ENCODE assay signal across 2 cellular contexts in the genomic region with DNA sequence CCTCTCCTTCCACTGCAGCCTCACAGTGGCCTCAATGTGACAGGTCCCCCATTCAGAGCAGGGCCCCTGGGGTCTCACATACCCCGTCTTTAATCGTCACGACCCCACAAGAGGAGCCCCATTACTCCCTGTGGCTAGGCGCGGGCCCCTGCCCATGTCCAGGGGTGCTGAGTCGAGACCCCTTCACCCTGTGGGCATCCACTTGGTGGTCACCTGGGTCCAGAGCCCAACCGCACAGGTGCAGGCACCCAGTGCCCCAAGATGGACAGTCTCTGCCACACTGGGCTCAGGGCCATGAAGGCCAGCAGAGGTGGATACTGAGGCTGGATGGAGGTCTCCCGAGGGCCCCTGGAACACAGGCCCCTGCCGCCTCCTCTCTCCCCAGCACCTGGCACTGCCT.
TF ChIP-seq lines count a peak whose summit lies in the region.

No MANE protein-coding gene starts in this region.

TF ChIP-seq in A549, 52 proteins besides CTCF, POLR2A, EP300 and RAD21:
- no peak for TF ChIP-seq EHF (CRISPR knock-in tag; IDR thresholded peaks at IDR 0.05)
- TF ChIP-seq, protein P1, sequence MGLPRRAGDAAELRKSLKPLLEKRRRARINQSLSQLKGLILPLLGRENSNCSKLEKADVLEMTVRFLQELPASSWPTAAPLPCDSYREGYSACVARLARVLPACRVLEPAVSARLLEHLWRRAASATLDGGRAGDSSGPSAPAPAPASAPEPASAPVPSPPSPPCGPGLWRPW (IDR thresholded peaks at IDR 0.05): no peak
- TF ChIP-seq POLR2AphosphoS2 (conservative IDR thresholded peaks at IDR 0.05; ENCODE audit: low read length): no peak
- no peak for TF ChIP-seq BHLHE40 (IDR thresholded peaks at IDR 0.05; ENCODE audit: low read depth, low read length)
- no peak for TF ChIP-seq MAZ (IDR thresholded peaks at IDR 0.05; ENCODE audit: borderline replicate concordance, low read depth, low read length)
- no peak for TF ChIP-seq ZC3H11A (IDR thresholded peaks at IDR 0.05)
- no peak for TF ChIP-seq CEBPB (IDR thresholded peaks at IDR 0.05)
- TF ChIP-seq, protein P2, sequence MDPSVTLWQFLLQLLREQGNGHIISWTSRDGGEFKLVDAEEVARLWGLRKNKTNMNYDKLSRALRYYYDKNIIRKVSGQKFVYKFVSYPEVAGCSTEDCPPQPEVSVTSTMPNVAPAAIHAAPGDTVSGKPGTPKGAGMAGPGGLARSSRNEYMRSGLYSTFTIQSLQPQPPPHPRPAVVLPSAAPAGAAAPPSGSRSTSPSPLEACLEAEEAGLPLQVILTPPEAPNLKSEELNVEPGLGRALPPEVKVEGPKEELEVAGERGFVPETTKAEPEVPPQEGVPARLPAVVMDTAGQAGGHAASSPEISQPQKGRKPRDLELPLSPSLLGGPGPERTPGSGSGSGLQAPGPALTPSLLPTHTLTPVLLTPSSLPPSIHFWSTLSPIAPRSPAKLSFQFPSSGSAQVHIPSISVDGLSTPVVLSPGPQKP (IDR thresholded peaks at IDR 0.05; ENCODE audit: low read depth, low read length): no peak
- TF ChIP-seq CBX8 (IDR thresholded peaks at IDR 0.05): no peak
- TF ChIP-seq ZSCAN20 (CRISPR knock-in tag; IDR thresholded peaks at IDR 0.05): no peak
- no peak for TF ChIP-seq RARB (CRISPR knock-in tag; IDR thresholded peaks at IDR 0.05)
- no peak for TF ChIP-seq SREBF2 (IDR thresholded peaks at IDR 0.05)
- TF ChIP-seq GATA3 (IDR thresholded peaks at IDR 0.05; ENCODE audit: borderline replicate concordance): no peak
- no peak for TF ChIP-seq HOXA7 (CRISPR knock-in tag; IDR thresholded peaks at IDR 0.05)

TF ChIP-seq in HCT116, 20 proteins besides CTCF, POLR2A, EP300 and RAD21:
- no peak for TF ChIP-seq TCF7L2 (IDR thresholded peaks at IDR 0.05; ENCODE audit: borderline replicate concordance, extremely low read depth, insufficient read depth, insufficient read length)
- TF ChIP-seq POLR2AphosphoS5 (IDR thresholded peaks at IDR 0.05; ENCODE audit: low read depth, low read length): no peak
- no peak for TF ChIP-seq FOSL1 (IDR thresholded peaks at IDR 0.05; ENCODE audit: low read depth)
- TF ChIP-seq SRF (IDR thresholded peaks at IDR 0.05; ENCODE audit: low read depth): no peak
- TF ChIP-seq, protein P3, sequence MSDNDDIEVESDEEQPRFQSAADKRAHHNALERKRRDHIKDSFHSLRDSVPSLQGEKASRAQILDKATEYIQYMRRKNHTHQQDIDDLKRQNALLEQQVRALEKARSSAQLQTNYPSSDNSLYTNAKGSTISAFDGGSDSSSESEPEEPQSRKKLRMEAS (IDR thresholded peaks at IDR 0.05): no peak
- TF ChIP-seq ZNF274 (IDR thresholded peaks at IDR 0.05; ENCODE audit: low read depth, low read length): no peak
- no peak for TF ChIP-seq ATF3 (IDR thresholded peaks at IDR 0.05)
- TF ChIP-seq ZFX (IDR thresholded peaks at IDR 0.05): no peak
- TF ChIP-seq EZH2phosphoT487 (IDR thresholded peaks at IDR 0.05; ENCODE audit: borderline replicate concordance): no peak
- TF ChIP-seq SP1 (IDR thresholded peaks at IDR 0.05; ENCODE audit: low read depth): no peak
